Comparison of ENCODE assay signal across 18 cellular contexts in the genomic region with DNA sequence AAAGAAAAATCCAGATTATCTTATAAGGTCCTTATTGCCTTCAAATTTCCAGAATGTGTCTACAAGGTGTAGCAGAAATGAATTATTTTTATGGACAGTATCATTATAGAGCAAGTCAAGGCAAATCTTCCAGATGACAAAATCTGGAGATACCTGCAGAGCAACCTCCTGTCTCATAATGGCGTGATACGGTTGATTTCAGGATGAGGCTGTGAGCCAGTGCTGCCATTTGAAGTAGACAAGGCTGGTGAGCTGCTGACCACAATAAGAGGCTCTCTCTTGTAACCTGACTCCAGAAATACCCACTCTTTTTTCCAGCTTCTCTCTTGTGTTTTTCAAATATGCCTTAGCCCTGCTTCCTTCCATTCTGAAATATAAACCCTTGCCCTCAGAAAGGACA.
"Had no signal": no experiment of that assay in that cellular context is flagged by ENCODE, and none has a peak within 500 bp of the region (broad histone marks: within the 10 kb centered on the region; RNA-seq: fewer than 3 reads in every experiment).

No MANE protein-coding gene starts in this region.

- H3K4me3 ChIP-seq: colonic mucosa, gastroesophageal sphincter, pancreas, tibial artery had no signal

- H3K27ac ChIP-seq: brain microvascular endothelial cell, colonic mucosa, gastroesophageal sphincter, pancreas, tibial artery, VCaP had no signal

- H3K4me1 ChIP-seq: colonic mucosa, gastroesophageal sphincter, pancreas, tibial artery had no signal

- DNase-seq: activated CD4-positive, alpha-beta T cell treated with anti-CD3 and anti-CD28 coated beads, Interleukin-2, amount 50 U/mL, for 1 hour; activated CD4-positive, CD25-positive, alpha-beta regulatory T cell treated with anti-CD3 and anti-CD28 coated beads, Interleukin-2, amount 50 U/mL, for 72 hours; activated CD8-positive, alpha-beta T cell treated with anti-CD3 and anti-CD28 coated beads, Interleukin-2, amount 10 ng/mL, durations not matched to agents 7 days and 5 days; activated gamma-delta T cell treated with Interleukin-2 at 50 U/mL for 16 hours; activated T-cell treated with anti-CD3 and anti-CD28 coated beads, Interleukin-2, amount 50 U/mL, for 1 hour; aorta; brain microvascular endothelial cell; central memory CD4-positive, alpha-beta T cell; colonic mucosa; head of caudate nucleus; hypothalamus; pancreas; right cardiac atrium; stimulated activated CD4-positive, alpha-beta T cell treated with anti-CD3 and anti-CD28 coated beads, Interleukin-1b, Interleukin-23, amount 100 ng/mL, for 48 hours; stimulated activated naive CD8-positive, alpha-beta T cell treated with anti-CD3 and anti-CD28 coated beads, Interleukin-15, amount 100 ng/mL, for 72 hours; tibial artery had no signal

- H3K9me3 ChIP-seq: colonic mucosa, gastroesophageal sphincter, pancreas, tibial artery had no signal

- H3K36me3 ChIP-seq: brain microvascular endothelial cell, colonic mucosa, gastroesophageal sphincter, pancreas, tibial artery had no signal

- H3K27me3 ChIP-seq: brain microvascular endothelial cell, colonic mucosa, gastroesophageal sphincter, pancreas, tibial artery had no signal
